Comparison of ENCODE assay signal across 8 cellular contexts in the genomic region with DNA sequence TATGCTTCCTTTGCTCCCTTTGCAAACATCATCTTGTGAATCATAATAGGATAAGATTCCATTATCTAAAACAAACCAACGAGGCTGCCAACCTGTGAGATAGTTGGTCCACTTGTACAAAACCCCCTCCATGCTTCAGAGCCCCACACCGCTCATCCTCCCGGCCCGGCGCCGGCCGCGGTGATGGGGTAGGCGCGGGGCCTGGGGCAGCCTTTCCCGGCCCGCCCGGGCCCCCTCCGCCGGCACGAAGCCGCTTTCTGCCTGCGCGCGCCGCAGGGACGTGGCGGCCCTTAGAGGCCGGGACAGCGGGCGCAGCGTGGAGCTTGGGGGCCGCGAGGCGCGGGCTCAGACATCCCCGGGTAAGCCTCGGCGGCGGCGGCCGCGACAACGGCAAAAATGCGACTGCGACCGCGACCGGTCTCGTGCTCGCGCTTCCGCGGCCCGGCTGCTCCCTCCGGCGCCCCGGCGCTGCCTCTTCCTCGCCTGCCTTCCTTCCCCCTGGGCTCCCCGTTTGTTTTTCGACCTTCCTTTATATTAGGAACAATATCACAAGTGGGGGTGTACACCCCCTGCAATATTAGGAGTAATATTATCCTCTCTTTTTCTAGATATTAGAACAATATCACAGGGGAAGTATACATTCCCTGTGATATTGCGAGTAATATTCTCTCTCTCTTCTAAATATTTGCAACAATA. TPM values are rescaled to one million over a fixed set of nuclear protein-coding genes. Genes with fewer than 3 reads are reported as not detected.
DNase-seq lines count a peak whose midpoint lies in the region; ATAC-seq, FAIRE-seq and TF ChIP-seq lines count a peak whose summit lies in the region.

No MANE protein-coding gene starts in this region.

- DNase-seq in NCI-H1105 treated with DMSO at 0.1 percent for 48 hours (lab: John Stamatoyannopoulos, UW): peak; percentile 17
- DNase-seq in activated naive CD8-positive, alpha-beta T cell treated with anti-CD3 and anti-CD28 coated beads, Interleukin-2, amount 10 ng/mL, durations not matched to agents 7 days and 5 days: peak; percentile 72
- peak; percentile 23 to 24 for DNase-seq in lung microvascular endothelial cell (ENCODE audit: low read depth in 2 of 2)
- no peak for DNase-seq in H54 (ENCODE audit: insufficient read length, low spot score)
- DNase-seq in H4 (ENCODE audit: low spot score): no peak
- DNase-seq in NCI-H510A treated with DMSO at 0.1 percent for 48 hours (lab: John Stamatoyannopoulos, UW): no peak

- no peak for TF ChIP-seq POLR2A in H54 (IDR thresholded peaks at IDR 0.05; ENCODE audit: low read depth, low read length)

- POLR2A ChIA-PET in activated naive CD8-positive, alpha-beta T cell treated with anti-CD3 and anti-CD28 coated beads, Interleukin-2, amount 10 ng/mL, durations not matched to agents 7 days and 5 days (lab: Charles Lee): interaction anchor here (1.2 to 1.7 kb wide), 2 partner anchors 9 to 24 kb away, joined by 4 to 11 read pairs; no protein-coding TSS in a partner anchor

- peaks cover 9% of the 10 kb centered on the region for H3K27me3 Mint-ChIP-seq in activated naive CD8-positive, alpha-beta T cell treated with anti-CD3 and anti-CD28 coated beads, Interleukin-2, amount 10 ng/mL, durations not matched to agents 7 days and 5 days

- H3K36me3 Mint-ChIP-seq in activated naive CD8-positive, alpha-beta T cell treated with anti-CD3 and anti-CD28 coated beads, Interleukin-2, amount 10 ng/mL, durations not matched to agents 7 days and 5 days: peaks cover 2% of the 10 kb centered on the region

- ATAC-seq in GM18907 (IDR thresholded peaks at IDR 0.05; ENCODE audit: unreplicated experiment): peak; percentile 45
- ATAC-seq in activated naive CD8-positive, alpha-beta T cell treated with anti-CD3 and anti-CD28 coated beads, Interleukin-2, amount 10 ng/mL, durations not matched to agents 7 days and 5 days (ENCODE audit: low read depth): peak; percentile 70
- no peak for ATAC-seq in HG03432 (IDR thresholded peaks at IDR 0.05; ENCODE audit: unreplicated experiment)

- H3K27ac Mint-ChIP-seq in activated naive CD8-positive, alpha-beta T cell treated with anti-CD3 and anti-CD28 coated beads, Interleukin-2, amount 10 ng/mL, durations not matched to agents 7 days and 5 days: peak overlapping the region; percentile 89

- H3K4me1 Mint-ChIP-seq in activated naive CD8-positive, alpha-beta T cell treated with anti-CD3 and anti-CD28 coated beads, Interleukin-2, amount 10 ng/mL, durations not matched to agents 7 days and 5 days: peaks cover 16% of the 10 kb centered on the region

- H3K4me3 Mint-ChIP-seq in activated naive CD8-positive, alpha-beta T cell treated with anti-CD3 and anti-CD28 coated beads, Interleukin-2, amount 10 ng/mL, durations not matched to agents 7 days and 5 days: peak overlapping the region; percentile 84

- no peaks in the 10 kb centered on the region for H3K9me3 Mint-ChIP-seq in activated naive CD8-positive, alpha-beta T cell treated with anti-CD3 and anti-CD28 coated beads, Interleukin-2, amount 10 ng/mL, durations not matched to agents 7 days and 5 days

- FAIRE-seq in H54 (lab: Jason Lieb, UNC): no peak

RNA-seq across cellular contexts. Expression of gene CEACAM21, which starts 54.0 kb away (rescaled TPM):
- total RNA-seq in activated naive CD8-positive, alpha-beta T cell treated with anti-CD3 and anti-CD28 coated beads, Interleukin-2, amount 10 ng/mL, durations not matched to agents 7 days and 5 days: 10 to 100 TPM; 75.4 to 75.5 TPM
- 6.8 and 10.7 TPM in 2 replicates for total RNA-seq in lung microvascular endothelial cell
- total RNA-seq in H4 (2014; rRNA removed; shearing (Covaris generic)): 0.14 TPM in 1 of 2 replicates, not detected in the other

Comparison
In these comparisons a context has a peak if more than half of its experiments do, and no peak if none do; other contexts are left out.
1. DNase-seq: peak in NCI-H1105 treated with DMSO at 0.1 percent for 48 hours (single experiment), activated naive CD8-positive, alpha-beta T cell treated with anti-CD3 and anti-CD28 coated beads, Interleukin-2, amount 10 ng/mL, durations not matched to agents 7 days and 5 days (single experiment) and lung microvascular endothelial cell (2 of 2); none in H54 (single experiment), H4 (single experiment) and NCI-H510A treated with DMSO at 0.1 percent for 48 hours (single experiment).